Comparison of ENCODE assay signal across 9 cellular contexts in the genomic region with DNA sequence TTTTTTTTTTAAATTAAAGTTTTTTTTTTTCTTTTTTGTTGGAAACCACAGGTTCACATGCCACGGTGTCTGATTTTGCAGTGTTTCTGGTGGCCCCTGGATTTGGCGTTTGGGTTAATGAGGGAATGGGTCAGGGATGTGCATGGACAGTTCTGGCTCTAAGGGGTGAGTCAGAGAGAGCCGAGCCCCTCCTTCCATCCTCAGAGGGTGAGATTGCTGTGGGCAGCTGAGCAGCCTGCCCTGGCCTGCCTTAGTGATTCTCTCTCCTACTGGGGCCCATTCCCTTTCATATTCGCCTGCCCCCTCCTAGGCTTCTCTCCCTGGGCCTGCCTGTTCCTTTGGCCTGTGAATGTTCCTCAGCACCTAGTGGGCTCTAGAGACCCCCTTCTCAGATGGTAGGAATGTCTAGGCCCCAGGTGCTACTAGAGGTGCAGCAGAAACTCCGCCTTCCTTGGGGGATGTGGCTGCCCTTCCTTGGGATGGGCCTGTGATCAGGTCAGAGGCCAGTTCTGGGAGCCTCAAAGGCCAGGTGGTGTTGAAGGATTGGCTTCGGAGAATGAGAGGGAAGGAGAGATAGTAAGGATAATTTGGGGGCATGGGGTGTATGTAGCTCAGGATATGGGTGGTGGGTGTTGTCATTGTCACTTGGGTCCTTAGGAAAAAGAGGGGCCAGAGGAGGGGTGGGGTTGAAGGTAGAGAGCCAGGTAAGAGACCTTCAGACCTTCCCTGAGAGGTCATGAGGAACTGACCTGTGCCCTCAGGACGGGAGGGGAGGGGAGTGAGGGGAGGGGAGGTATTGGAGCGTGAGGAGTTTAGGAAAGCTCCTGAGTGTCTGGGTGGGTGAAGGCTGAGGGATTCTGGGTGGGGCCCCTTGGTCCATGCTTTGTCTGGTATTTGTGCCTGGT. TPM values are rescaled to one million over a fixed set of nuclear protein-coding genes. Genes with fewer than 3 reads are reported as not detected.
DNase-seq lines count a peak whose midpoint lies in the region; ATAC-seq lines count a peak whose summit lies in the region.
"Had no signal": no experiment of that assay in that cellular context is flagged by ENCODE, and none has a peak within 500 bp of the region (broad histone marks: within the 10 kb centered on the region; RNA-seq: fewer than 3 reads in every experiment).

No MANE protein-coding gene starts in this region.

- H3K36me3 Mint-ChIP-seq in activated T-cell treated with anti-CD3 and anti-CD28 coated beads, Interleukin-2, amount 50 U/mL, for 4 hours (ENCODE audit: insufficient read depth): peaks cover 29% of the 10 kb centered on the region
- peaks cover 60% of the 10 kb centered on the region for H3K36me3 Mint-ChIP-seq in activated T-helper 1 cell treated with anti-CD3 and anti-CD28 coated beads, Interleukin-12 subunit alpha, Interleukin-12 subunit beta, Interleukin-2, Interleukin-4 antibody, amounts not matched to agents 30 ng/mL and 10 ng/mL and 1 ng/mL, durations not matched to agents 14 hours and 24 hours and 36 hours (ENCODE audit: low read depth)

- H3K9ac ChIP-seq in subcutaneous abdominal adipose tissue (ENCODE audit: low read length in 5 of 5): peak overlapping the region in 4 of 5 donors; percentile 4 to 63 (median 35)

- no peak for DNase-seq in activated T-cell treated with anti-CD3 and anti-CD28 coated beads, Interleukin-2, amount 50 U/mL, for 4 hours
- no peak for DNase-seq in activated T-cell treated with anti-CD3 and anti-CD28 coated beads for 4 hours
- DNase-seq in activated T-helper 1 cell treated with anti-CD3 and anti-CD28 coated beads, Interleukin-12 subunit alpha, Interleukin-12 subunit beta, Interleukin-2, Interleukin-4 antibody, amounts not matched to agents 30 ng/mL and 10 ng/mL and 1 ng/mL, durations not matched to agents 14 hours and 24 hours and 36 hours (ENCODE audit: low spot score): no peak
- DNase-seq in islet precursor cell: peak; percentile 74
- DNase-seq in AG08396 (ENCODE audit: low spot score): no peak
- DNase-seq: NCI-H2081 had no signal

- H3K27me3 Mint-ChIP-seq in activated T-cell treated with anti-CD3 and anti-CD28 coated beads, Interleukin-2, amount 50 U/mL, for 4 hours (ENCODE audit: low read depth): no peaks in the 10 kb centered on the region
- no peaks in the 10 kb centered on the region for H3K27me3 Mint-ChIP-seq in activated T-helper 1 cell treated with anti-CD3 and anti-CD28 coated beads, Interleukin-12 subunit alpha, Interleukin-12 subunit beta, Interleukin-2, Interleukin-4 antibody, amounts not matched to agents 30 ng/mL and 10 ng/mL and 1 ng/mL, durations not matched to agents 14 hours and 24 hours and 36 hours (ENCODE audit: insufficient read depth)

- intact Hi-C loops in activated T-helper 1 cell treated with anti-CD3 and anti-CD28 coated beads, Interleukin-12 subunit alpha, Interleukin-12 subunit beta, Interleukin-2, Interleukin-4 antibody, amounts not matched to agents 30 ng/mL and 10 ng/mL and 1 ng/mL, durations not matched to agents 14 hours and 24 hours and 36 hours (cut with micrococcal nuclease): loop anchor here (5.0 kb wide), 2 partner anchors 287 to 1142 kb away; no protein-coding TSS in a partner anchor

- H3K9me3 ChIP-seq in subcutaneous abdominal adipose tissue (ENCODE audit: control insufficient read depth in 5 of 5, low read length in 5 of 5): peaks cover 0 to 4% (median 0%) of the 10 kb centered on the region in 5 donors

- H3K9me3 Mint-ChIP-seq in activated T-cell treated with anti-CD3 and anti-CD28 coated beads, Interleukin-2, amount 50 U/mL, for 4 hours: peaks cover 7% of the 10 kb centered on the region
- H3K9me3 Mint-ChIP-seq in activated T-helper 1 cell treated with anti-CD3 and anti-CD28 coated beads, Interleukin-12 subunit alpha, Interleukin-12 subunit beta, Interleukin-2, Interleukin-4 antibody, amounts not matched to agents 30 ng/mL and 10 ng/mL and 1 ng/mL, durations not matched to agents 14 hours and 24 hours and 36 hours: peaks cover 6% of the 10 kb centered on the region

- peak overlapping the region; percentile 42 for H3K4me3 Mint-ChIP-seq in activated T-cell treated with anti-CD3 and anti-CD28 coated beads, Interleukin-2, amount 50 U/mL, for 4 hours
- no peak overlapping the region for H3K4me3 Mint-ChIP-seq in activated T-helper 1 cell treated with anti-CD3 and anti-CD28 coated beads, Interleukin-12 subunit alpha, Interleukin-12 subunit beta, Interleukin-2, Interleukin-4 antibody, amounts not matched to agents 30 ng/mL and 10 ng/mL and 1 ng/mL, durations not matched to agents 14 hours and 24 hours and 36 hours

- peak overlapping the region; percentile 98 for H3K27ac ChIP-seq in subcutaneous abdominal adipose tissue (ENCODE audit: low read depth, low read length)

- no peaks in the 10 kb centered on the region for H3K27me3 ChIP-seq in subcutaneous abdominal adipose tissue (ENCODE audit: control insufficient read depth in 5 of 5, insufficient read depth in 4 of 5, low read length in 5 of 5)

- no peak for ATAC-seq in activated T-cell treated with anti-CD3 and anti-CD28 coated beads, Interleukin-2, amount 50 U/mL, for 4 hours
- ATAC-seq in GM18870 (IDR thresholded peaks at IDR 0.05; ENCODE audit: unreplicated experiment) (no peak), GM18858 (IDR thresholded peaks at IDR 0.05; ENCODE audit: unreplicated experiment) (no peak)

- peaks cover 0 to 39% (median 21%) of the 10 kb centered on the region in 5 donors for H3K36me3 ChIP-seq in subcutaneous abdominal adipose tissue (ENCODE audit: control insufficient read depth in 5 of 5, insufficient read depth in 5 of 5, low read length in 5 of 5)

- H3K27ac Mint-ChIP-seq in activated T-helper 1 cell treated with anti-CD3 and anti-CD28 coated beads, Interleukin-12 subunit alpha, Interleukin-12 subunit beta, Interleukin-2, Interleukin-4 antibody, amounts not matched to agents 30 ng/mL and 10 ng/mL and 1 ng/mL, durations not matched to agents 14 hours and 24 hours and 36 hours: peak overlapping the region; percentile 97

- H3K4me1 Mint-ChIP-seq in activated T-cell treated with anti-CD3 and anti-CD28 coated beads, Interleukin-2, amount 50 U/mL, for 4 hours (ENCODE audit: low read depth): peaks cover 88% of the 10 kb centered on the region
- H3K4me1 Mint-ChIP-seq in activated T-helper 1 cell treated with anti-CD3 and anti-CD28 coated beads, Interleukin-12 subunit alpha, Interleukin-12 subunit beta, Interleukin-2, Interleukin-4 antibody, amounts not matched to agents 30 ng/mL and 10 ng/mL and 1 ng/mL, durations not matched to agents 14 hours and 24 hours and 36 hours (ENCODE audit: low read depth): peaks cover 76% of the 10 kb centered on the region

- peak overlapping the region in 1 of 5 donors; percentile 5 for H3K4me3 ChIP-seq in subcutaneous abdominal adipose tissue (ENCODE audit: low read depth in 1 of 5, low read length in 5 of 5)

- peaks cover 18 to 86% (median 83%) of the 10 kb centered on the region in 5 donors for H3K4me1 ChIP-seq in subcutaneous abdominal adipose tissue (ENCODE audit: control insufficient read depth in 5 of 5, insufficient read depth in 5 of 5, low read length in 5 of 5)

RNA-seq across cellular contexts. Expression of gene TSPAN14, which starts 19.8 kb away (rescaled TPM):
- total RNA-seq in activated T-cell treated with anti-CD3 and anti-CD28 coated beads, Interleukin-2, amount 50 U/mL, for 4 hours: 10 to 100 TPM; 31.8 to 36.2 (median 35.0) TPM
- 75.4 and 81.9 TPM in 2 replicates for total RNA-seq in activated T-helper 1 cell treated with anti-CD3 and anti-CD28 coated beads, Interleukin-12 subunit alpha, Interleukin-12 subunit beta, Interleukin-2, Interleukin-4 antibody, amounts not matched to agents 30 ng/mL and 10 ng/mL and 1 ng/mL, durations not matched to agents 14 hours and 24 hours and 36 hours
